16 cellular contexts compared by ENCODE assay signal in the genomic region with DNA sequence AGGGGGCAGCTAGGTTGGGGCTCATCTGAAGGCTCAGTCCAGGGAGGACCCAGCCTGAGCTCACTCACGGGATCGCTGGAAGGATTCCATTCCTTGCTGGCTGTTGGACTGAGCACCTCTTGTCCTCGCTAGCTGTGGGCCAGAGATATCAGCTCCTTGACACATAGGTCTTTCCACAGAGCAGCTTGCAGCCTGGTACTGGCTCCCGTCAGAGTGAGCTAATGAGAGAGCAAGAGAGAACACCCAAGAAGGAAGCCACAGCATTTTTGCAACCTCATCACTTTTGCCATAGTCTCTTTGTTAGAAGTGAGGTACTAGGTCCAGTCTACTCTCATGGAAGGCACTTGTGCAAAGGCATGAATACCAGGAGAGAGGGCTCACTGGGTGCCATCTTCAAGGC.
"Had no signal": no experiment of that assay in that cellular context is flagged by ENCODE, and none has a peak within 500 bp of the region (broad histone marks: within the 10 kb centered on the region; RNA-seq: fewer than 3 reads in every experiment).

No MANE protein-coding gene starts in this region.

- ATAC-seq: activated naive CD8-positive, alpha-beta T cell treated with anti-CD3 and anti-CD28 coated beads, Interleukin-2, amount 50 U/mL, for 24 hours; activated T-helper 17 cell treated with anti-CD3 and anti-CD28 coated beads, Interleukin-2, amount 50 U/mL, for 72 hours; esophagus mucosa; T-cell had no signal

- DNase-seq: activated CD4-positive, CD25-positive, alpha-beta regulatory T cell treated with anti-CD3 and anti-CD28 coated beads, Interleukin-2, amount 50 U/mL, for 72 hours; activated naive CD4-positive, alpha-beta T cell treated with anti-CD3 and anti-CD28 coated beads for 36 hours; activated naive CD8-positive, alpha-beta T cell treated with anti-CD3 and anti-CD28 coated beads, Interleukin-2, amount 50 U/mL, for 24 hours; activated T-cell treated with anti-CD3 and anti-CD28 coated beads for 4 hours; hippocampal formation; kidney; stimulated activated CD4-positive, alpha-beta T cell treated with anti-CD3 and anti-CD28 coated beads, Interleukin-12 subunit alpha, Interleukin-12 subunit beta, amount 100 ng/mL, for 4 hours; stimulated activated CD4-positive, alpha-beta T cell treated with anti-CD3 and anti-CD28 coated beads, Interleukin-2, amount 100 ng/mL, for 24 hours; stomach; T-cell; T1000 had no signal

- H3K36me3 ChIP-seq: cardiac muscle cell, stomach, thoracic aorta had no signal

- H3K9me3 Mint-ChIP-seq: activated naive CD4-positive, alpha-beta T cell treated with anti-CD3 and anti-CD28 coated beads for 36 hours; activated naive CD8-positive, alpha-beta T cell treated with anti-CD3 and anti-CD28 coated beads, Interleukin-2, amount 50 U/mL, for 24 hours; activated T-helper 17 cell treated with anti-CD3 and anti-CD28 coated beads, Interleukin-2, amount 50 U/mL, for 72 hours; T-cell had no signal

- H3K4me3 ChIP-seq: cardiac muscle cell, stomach, thoracic aorta had no signal

- H3K27ac ChIP-seq: cardiac muscle cell, stomach, thoracic aorta had no signal

- FAIRE-seq: colon, kidney had no signal

- H3K4me1 Mint-ChIP-seq: activated naive CD8-positive, alpha-beta T cell treated with anti-CD3 and anti-CD28 coated beads, Interleukin-2, amount 50 U/mL, for 24 hours; activated T-helper 17 cell treated with anti-CD3 and anti-CD28 coated beads, Interleukin-2, amount 50 U/mL, for 72 hours; T-cell had no signal

- H3K36me3 Mint-ChIP-seq: T-cell had no signal

- H3K9me3 ChIP-seq: stomach, thoracic aorta had no signal

- H3K27me3 ChIP-seq: cardiac muscle cell, stomach had no signal

- H3K4me3 Mint-ChIP-seq: activated naive CD4-positive, alpha-beta T cell treated with anti-CD3 and anti-CD28 coated beads for 36 hours; activated naive CD8-positive, alpha-beta T cell treated with anti-CD3 and anti-CD28 coated beads, Interleukin-2, amount 50 U/mL, for 24 hours; activated T-helper 17 cell treated with anti-CD3 and anti-CD28 coated beads, Interleukin-2, amount 50 U/mL, for 72 hours; T-cell had no signal

- H3K27ac Mint-ChIP-seq: activated naive CD4-positive, alpha-beta T cell treated with anti-CD3 and anti-CD28 coated beads for 36 hours; activated naive CD8-positive, alpha-beta T cell treated with anti-CD3 and anti-CD28 coated beads, Interleukin-2, amount 50 U/mL, for 24 hours; activated T-helper 17 cell treated with anti-CD3 and anti-CD28 coated beads, Interleukin-2, amount 50 U/mL, for 72 hours; T-cell had no signal
